1 cellular context compared by ENCODE assay signal in genomic region chr5:168897387-168898122, GRCh38.
TF ChIP-seq lines count a peak whose summit lies in the region.

No MANE protein-coding gene starts in this region.

TF ChIP-seq in WTC11, 78 proteins besides CTCF, POLR2A, EP300 and RAD21 (continued from another document):
- TF ChIP-seq MAX (CRISPR knock-in tag; IDR thresholded peaks at IDR 0.05) (no peak), ZNF423 (CRISPR knock-in tag; IDR thresholded peaks at IDR 0.05) (no peak), SP1 (CRISPR knock-in tag; conservative IDR thresholded peaks at IDR 0.05) (no peak), ZNF532 (CRISPR knock-in tag; IDR thresholded peaks at IDR 0.05; ENCODE audit: borderline replicate concordance) (no peak), ZNF281 (CRISPR knock-in tag; IDR thresholded peaks at IDR 0.05) (no peak), TEAD1 (CRISPR knock-in tag; IDR thresholded peaks at IDR 0.05) (no peak), MXD4 (CRISPR knock-in tag; IDR thresholded peaks at IDR 0.05; ENCODE audit: borderline replicate concordance) (no peak)
- TF ChIP-seq, protein P1, sequence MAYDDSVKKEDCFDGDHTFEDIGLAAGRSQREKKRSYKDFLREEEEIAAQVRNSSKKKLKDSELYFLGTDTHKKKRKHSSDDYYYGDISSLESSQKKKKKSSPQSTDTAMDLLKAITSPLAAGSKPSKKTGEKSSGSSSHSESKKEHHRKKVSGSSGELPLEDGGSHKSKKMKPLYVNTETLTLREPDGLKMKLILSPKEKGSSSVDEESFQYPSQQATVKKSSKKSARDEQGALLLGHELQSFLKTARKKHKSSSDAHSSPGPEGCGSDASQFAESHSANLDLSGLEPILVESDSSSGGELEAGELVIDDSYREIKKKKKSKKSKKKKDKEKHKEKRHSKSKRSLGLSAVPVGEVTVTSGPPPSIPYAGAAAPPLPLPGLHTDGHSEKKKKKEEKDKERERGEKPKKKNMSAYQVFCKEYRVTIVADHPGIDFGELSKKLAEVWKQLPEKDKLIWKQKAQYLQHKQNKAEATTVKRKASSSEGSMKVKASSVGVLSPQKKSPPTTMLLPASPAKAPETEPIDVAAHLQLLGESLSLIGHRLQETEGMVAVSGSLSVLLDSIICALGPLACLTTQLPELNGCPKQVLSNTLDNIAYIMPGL (CRISPR knock-in tag; IDR thresholded peaks at IDR 0.05) = no peak
